24 cellular contexts compared by ENCODE assay signal in genomic region chr7:93160410-93160809, GRCh38. TPM values are rescaled to one million over a fixed set of nuclear protein-coding genes. Genes with fewer than 3 reads are reported as not detected.
DNase-seq lines count a peak whose midpoint lies in the region; ATAC-seq, FAIRE-seq and TF ChIP-seq lines count a peak whose summit lies in the region.
"Had no signal": no experiment of that assay in that cellular context is flagged by ENCODE, and none has a peak within 500 bp of the region (broad histone marks: within the 10 kb centered on the region; RNA-seq: fewer than 3 reads in every experiment).

No MANE protein-coding gene starts in this region.

- no peaks in the 10 kb centered on the region for H3K36me3 ChIP-seq in PC-9 (ENCODE audit: low read depth)
- no peaks in the 10 kb centered on the region for H3K36me3 ChIP-seq in small intestine (ENCODE audit: control insufficient read depth in 2 of 2, insufficient read depth in 2 of 2, low read length in 2 of 2)
- no peaks in the 10 kb centered on the region for H3K36me3 ChIP-seq in aorta (ENCODE audit: control insufficient read depth in 1 of 2, insufficient read depth in 2 of 2, low read length in 1 of 2)
- H3K36me3 ChIP-seq: ovary, right lobe of liver had no signal

- DNase-seq in activated naive CD4-positive, alpha-beta T cell treated with anti-CD3 and anti-CD28 coated beads, Interleukin-2, amount 50 U/mL, for 72 hours (ENCODE audit: low spot score in 2 of 2), result no peak
- no peak for DNase-seq in activated naive CD4-positive, alpha-beta T cell treated with anti-CD3 and anti-CD28 coated beads, Interleukin-2, amount 10 ng/mL, durations not matched to agents 7 days and 5 days
- DNase-seq in PC-9 (peak in 1 of 2 experiments; percentile 92), choroid plexus epithelial cell (ENCODE audit: low read depth) (peak; percentile 8), small intestine (peak; percentile 21), aorta (no peak), hepatic stellate cell (ENCODE audit: low spot score) (no peak), coronary artery (ENCODE audit: low spot score) (no peak)
- DNase-seq: activated CD8-positive, alpha-beta memory T cell treated with anti-CD3 and anti-CD28 coated beads for 24 hours; GDM1; midbrain; MM.1S; NCI-H146; NCI-H526 treated with DMSO at 0.1 percent for 48 hours; ovary; right lobe of liver; substantia nigra had no signal

- 20 to 60% (median 33%) methylated on average over 1 of the region's 1 CpG for WGBS in small intestine, 3 donors
- WGBS in aorta, 2 donors, result 57 to 69% methylated on average over 1 of the region's 1 CpG

- no peak overlapping the region for H3K27ac Mint-ChIP-seq in activated naive CD4-positive, alpha-beta T cell treated with anti-CD3 and anti-CD28 coated beads, Interleukin-2, amount 50 U/mL, for 72 hours
- no peak overlapping the region for H3K27ac Mint-ChIP-seq in activated naive CD4-positive, alpha-beta T cell treated with anti-CD3 and anti-CD28 coated beads, Interleukin-2, amount 10 ng/mL, durations not matched to agents 7 days and 5 days
- H3K27ac Mint-ChIP-seq: natural killer cell treated with Interleukin-12 subunit alpha and Interleukin-12 subunit beta and Interleukin-15 and Interleukin-18, amount 100 ng/mL, for 72 hours; WTC11 had no signal

- CTCF ChIA-PET in activated naive CD4-positive, alpha-beta T cell treated with anti-CD3 and anti-CD28 coated beads, Interleukin-2, amount 10 ng/mL, durations not matched to agents 7 days and 5 days (lab: Charles Lee), result no interaction called here
- CTCF ChIA-PET in PC-9 (lab: Charles Lee), result no interaction called here

- TF ChIP-seq CTCF in PC-9 (conservative IDR thresholded peaks at IDR 0.05) (no peak), choroid plexus epithelial cell (conservative IDR thresholded peaks at IDR 0.05; ENCODE audit: low read depth, low read length) (no peak), coronary artery (IDR thresholded peaks at IDR 0.05) (no peak)

- POLR2A ChIA-PET in PC-9 (lab: Charles Lee; ENCODE audit: unreplicated experiment), result interaction anchor here (0.6 kb wide), 1 partner anchor 46 kb away, joined by 5 read pairs; no protein-coding TSS in a partner anchor

- H3K79me2 ChIP-seq in PC-9 (ENCODE audit: low read depth), result no peaks in the 10 kb centered on the region

- H3K4me3 ChIP-seq in PC-9, result no peak overlapping the region
- no peak overlapping the region for H3K4me3 ChIP-seq in choroid plexus epithelial cell (ENCODE audit: low read depth, low read length)
- no peak overlapping the region for H3K4me3 ChIP-seq in small intestine (ENCODE audit: low read depth in 1 of 2, low read length in 2 of 2)
- no peak overlapping the region for H3K4me3 ChIP-seq in aorta (ENCODE audit: low read length in 2 of 2)
- H3K4me3 ChIP-seq in coronary artery, result no peak overlapping the region
- H3K4me3 ChIP-seq: ovary, right lobe of liver had no signal

- H3K27me3 Mint-ChIP-seq in activated naive CD4-positive, alpha-beta T cell treated with anti-CD3 and anti-CD28 coated beads, Interleukin-2, amount 10 ng/mL, durations not matched to agents 7 days and 5 days, result no peaks in the 10 kb centered on the region

- no peaks in the 10 kb centered on the region for H4K20me1 ChIP-seq in PC-9 (ENCODE audit: insufficient read depth)

- intact Hi-C loops in PC-9 (cut with micrococcal nuclease; ENCODE audit: unreplicated experiment), result loop anchor here (5.0 kb wide), 1 partner anchor 43 kb away; the partner anchor contains the start of gene SAMD9
- intact Hi-C loops in aorta (cut with DNase I), result no loop called here

- peaks cover 0 to 9% of the 10 kb centered on the region in 2 donors for H3K36me3 Mint-ChIP-seq in activated naive CD4-positive, alpha-beta T cell treated with anti-CD3 and anti-CD28 coated beads, Interleukin-2, amount 50 U/mL, for 72 hours
- no peaks in the 10 kb centered on the region for H3K36me3 Mint-ChIP-seq in activated naive CD4-positive, alpha-beta T cell treated with anti-CD3 and anti-CD28 coated beads, Interleukin-2, amount 10 ng/mL, durations not matched to agents 7 days and 5 days
- H3K36me3 Mint-ChIP-seq: WTC11 had no signal

- peaks cover 5% of the 10 kb centered on the region for H3K4me1 Mint-ChIP-seq in activated naive CD4-positive, alpha-beta T cell treated with anti-CD3 and anti-CD28 coated beads, Interleukin-2, amount 10 ng/mL, durations not matched to agents 7 days and 5 days
- H3K4me1 Mint-ChIP-seq: WTC11 had no signal

- H3K27me3 ChIP-seq in PC-9 (ENCODE audit: insufficient read depth, low read depth), result no peaks in the 10 kb centered on the region
- no peaks in the 10 kb centered on the region for H3K27me3 ChIP-seq in small intestine (ENCODE audit: control insufficient read depth in 2 of 2, insufficient read depth in 2 of 2, low read length in 2 of 2)
- no peaks in the 10 kb centered on the region for H3K27me3 ChIP-seq in aorta (ENCODE audit: control insufficient read depth in 1 of 2, insufficient read depth in 2 of 2, low read length in 1 of 2)
- H3K27me3 ChIP-seq: ovary, right lobe of liver had no signal

- no TSS peak for BruUV-seq in PC-9 (replicated peaks; lab: Mats Ljungman, UMichigan)

- peaks cover 4 to 20% of the 10 kb centered on the region in 2 donors for H3K9me3 Mint-ChIP-seq in activated naive CD4-positive, alpha-beta T cell treated with anti-CD3 and anti-CD28 coated beads, Interleukin-2, amount 50 U/mL, for 72 hours
- peaks cover 13% of the 10 kb centered on the region for H3K9me3 Mint-ChIP-seq in activated naive CD4-positive, alpha-beta T cell treated with anti-CD3 and anti-CD28 coated beads, Interleukin-2, amount 10 ng/mL, durations not matched to agents 7 days and 5 days
- H3K9me3 Mint-ChIP-seq: WTC11 had no signal

- peak; percentile 18 to 64 for ATAC-seq in activated naive CD4-positive, alpha-beta T cell treated with anti-CD3 and anti-CD28 coated beads, Interleukin-2, amount 50 U/mL, for 72 hours
- ATAC-seq in aorta (ENCODE audit: low FRiP score), result no peak
- ATAC-seq: left lobe of liver, right lobe of liver, WTC11 had no signal

- H3K4me1 ChIP-seq in PC-9 (replicated peaks; ENCODE audit: insufficient read depth), result peaks cover 20% of the 10 kb centered on the region; the same call in 1 of the 2 replicates
- H3K4me1 ChIP-seq in small intestine (ENCODE audit: control insufficient read depth in 2 of 2, insufficient read depth in 1 of 2, low read depth in 1 of 2, low read length in 1 of 2), result no peaks in the 10 kb centered on the region
- peaks cover 0 to 1% of the 10 kb centered on the region in 2 donors for H3K4me1 ChIP-seq in aorta (ENCODE audit: control insufficient read depth in 1 of 2, insufficient read depth in 2 of 2, low read length in 2 of 2)
- H3K4me1 ChIP-seq: right lobe of liver had no signal

- H3K9me3 ChIP-seq in PC-9 (ENCODE audit: insufficient read depth, low read depth) (no peaks in the 10 kb centered on the region; the same call in 1 of the 2 replicates), small intestine (ENCODE audit: control insufficient read depth, low read depth) (no peaks in the 10 kb centered on the region), aorta (ENCODE audit: control insufficient read depth, low read length) (no peaks in the 10 kb centered on the region)
- H3K9me3 ChIP-seq: ovary had no signal

- peak overlapping the region; percentile 75 for H3K27ac ChIP-seq in PC-9
- no peak overlapping the region for H3K27ac ChIP-seq in small intestine (ENCODE audit: low read depth in 1 of 2, low read length in 1 of 2)
- H3K27ac ChIP-seq in aorta (ENCODE audit: low read depth in 1 of 2, low read length in 2 of 2), result no peak overlapping the region
- H3K27ac ChIP-seq in coronary artery, result no peak overlapping the region
- H3K27ac ChIP-seq: C4-2B, ovary, right lobe of liver had no signal

- no peak overlapping the region for H2AFZ ChIP-seq in PC-9

- H3K4me3 Mint-ChIP-seq in activated naive CD4-positive, alpha-beta T cell treated with anti-CD3 and anti-CD28 coated beads, Interleukin-2, amount 10 ng/mL, durations not matched to agents 7 days and 5 days, result no peak overlapping the region
- H3K4me3 Mint-ChIP-seq: natural killer cell treated with Interleukin-12 subunit alpha and Interleukin-12 subunit beta and Interleukin-15 and Interleukin-18, amount 100 ng/mL, for 72 hours; WTC11 had no signal

- H3K4me2 ChIP-seq in PC-9, result no peak overlapping the region

- H3K9me2 ChIP-seq in PC-9 (ENCODE audit: insufficient read depth), result no peaks in the 10 kb centered on the region

- FAIRE-seq in small intestine (lab: Jason Lieb, UNC), result no peak
- FAIRE-seq: bronchial epithelial cell, endometrium, GM18507 had no signal

- H3F3A ChIP-seq in PC-9 (ENCODE audit: insufficient read depth, low read depth), result no peaks in the 10 kb centered on the region

RNA-seq across cellular contexts. Expression of gene SAMD9L, which starts 12.2 kb away (rescaled TPM):
- 10 to 100 TPM in 1 of 2 donors, 1 to 10 TPM in 1; 9.3 to 35.2 TPM for total RNA-seq in activated naive CD4-positive, alpha-beta T cell treated with anti-CD3 and anti-CD28 coated beads, Interleukin-2, amount 50 U/mL, for 72 hours
- total RNA-seq in PC-9 (2021), result 3.6 and 4.1 TPM in 2 replicates
- polyA plus RNA-seq in small intestine, result 1 to 10 TPM; 4.1 to 5.8 (median 5.4) TPM
- total RNA-seq in aorta, result 10 to 100 TPM; 10.8 to 23.1 TPM
- 1 to 10 TPM; 4.4 to 8.8 TPM for polyA plus RNA-seq in aorta

RNA-seq across cellular contexts. Expression of gene SAMD9, which starts 42.6 kb away (rescaled TPM):
- total RNA-seq in activated naive CD4-positive, alpha-beta T cell treated with anti-CD3 and anti-CD28 coated beads, Interleukin-2, amount 50 U/mL, for 72 hours, result 10 to 100 TPM in 1 of 2 donors, 1 to 10 TPM in 1; 6.8 to 16.3 TPM
- total RNA-seq in PC-9 (2021) (7.0 and 12.1 TPM in 2 replicates), aorta (10 to 100 TPM in 1 of 2 donors, 1 to 10 TPM in 1; 9.5 to 13.7 TPM)
- polyA plus RNA-seq in small intestine (1 to 10 TPM; 3.2 to 5.1 (median 4.4) TPM), aorta (1 to 10 TPM; 3.5 to 3.9 TPM)

Comparison
In these comparisons a context has a peak if more than half of its experiments do, and no peak if none do; other contexts are left out.
1. DNase-seq: peak in choroid plexus epithelial cell (single experiment) and small intestine (single experiment); none in activated naive CD4-positive, alpha-beta T cell treated with anti-CD3 and anti-CD28 coated beads, Interleukin-2, amount 50 U/mL, for 72 hours (0 of 2), activated naive CD4-positive, alpha-beta T cell treated with anti-CD3 and anti-CD28 coated beads, Interleukin-2, amount 10 ng/mL, durations not matched to agents 7 days and 5 days (single experiment), aorta (0 of 2), hepatic stellate cell (single experiment) and coronary artery (single experiment).